ENCODE assay signal across 18 cellular contexts in the genomic region with DNA sequence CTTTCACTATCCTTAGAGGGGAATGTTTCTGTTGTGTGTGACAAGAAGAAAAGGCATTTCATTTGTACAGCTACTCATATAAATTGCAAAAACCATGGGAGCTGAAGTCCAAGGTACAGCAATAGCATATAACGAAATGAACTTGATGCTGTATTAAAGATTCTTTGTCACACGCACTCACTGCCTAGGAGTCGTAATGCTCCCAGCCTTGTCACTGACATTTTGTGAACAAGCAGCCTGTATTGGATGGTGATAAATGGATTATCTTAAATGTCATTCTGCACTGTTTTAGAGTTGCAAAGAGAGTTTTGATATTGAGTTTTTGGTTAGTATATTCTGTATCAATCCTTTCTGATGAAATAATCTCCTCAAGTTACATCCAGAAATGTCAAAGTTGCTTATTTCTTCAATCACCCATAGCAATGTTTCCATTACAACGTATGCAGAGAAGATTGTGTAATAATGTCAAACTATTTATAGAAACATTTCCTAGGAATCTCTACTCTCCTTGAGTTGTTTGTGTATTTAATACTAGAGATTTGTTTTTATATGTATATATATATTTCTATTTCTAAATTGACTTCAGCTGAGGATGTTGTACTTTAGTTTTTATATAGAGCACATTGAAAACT.
"Had no signal": no experiment of that assay in that cellular context is flagged by ENCODE, and none has a peak within 500 bp of the region (broad histone marks: within the 10 kb centered on the region; RNA-seq: fewer than 3 reads in every experiment).

No MANE protein-coding gene starts in this region.

- H3K27me3 Mint-ChIP-seq: activated CD8-positive, alpha-beta memory T cell treated with anti-CD3 and anti-CD28 coated beads, Interleukin-2, amount 10 ng/mL, durations not matched to agents 7 days and 5 days; activated T-cell treated with anti-CD3 and anti-CD28 coated beads, Interleukin-2, amount 50 U/mL, for 24 hours had no signal

- H3K9me3 Mint-ChIP-seq: activated naive CD4-positive, alpha-beta T cell treated with anti-CD3 and anti-CD28 coated beads, Interleukin-2, amount 50 U/mL, for 72 hours; activated T-cell treated with anti-CD3 and anti-CD28 coated beads, Interleukin-2, amount 50 U/mL, for 24 hours; natural killer cell had no signal

- H3K27ac ChIP-seq: cardiac muscle cell, heart left ventricle, left lung, upper lobe of left lung had no signal

- ATAC-seq: activated CD8-positive, alpha-beta memory T cell treated with anti-CD3 and anti-CD28 coated beads, Interleukin-2, amount 10 ng/mL, durations not matched to agents 7 days and 5 days; activated naive CD4-positive, alpha-beta T cell treated with anti-CD3 and anti-CD28 coated beads, Interleukin-2, amount 50 U/mL, for 72 hours; left lung; natural killer cell; right cardiac atrium had no signal

- H3K9me3 ChIP-seq: heart left ventricle, left lung, upper lobe of left lung had no signal

- H3K4me1 ChIP-seq: left lung, upper lobe of left lung had no signal

- H3K4me3 ChIP-seq: cardiac muscle cell, heart left ventricle, left lung, upper lobe of left lung had no signal

- H3K27ac Mint-ChIP-seq: activated CD8-positive, alpha-beta memory T cell treated with anti-CD3 and anti-CD28 coated beads, Interleukin-2, amount 10 ng/mL, durations not matched to agents 7 days and 5 days; activated naive CD4-positive, alpha-beta T cell treated with anti-CD3 and anti-CD28 coated beads, Interleukin-2, amount 50 U/mL, for 72 hours; activated T-cell treated with anti-CD3 and anti-CD28 coated beads, Interleukin-2, amount 50 U/mL, for 24 hours; natural killer cell had no signal

- FAIRE-seq: frontal cortex, keratinocyte had no signal

- H3K36me3 ChIP-seq: cardiac muscle cell, heart left ventricle, left lung, upper lobe of left lung had no signal

- H3K27me3 ChIP-seq: cardiac muscle cell, heart left ventricle, left lung, upper lobe of left lung had no signal

- H3K4me3 Mint-ChIP-seq: activated CD8-positive, alpha-beta memory T cell treated with anti-CD3 and anti-CD28 coated beads, Interleukin-2, amount 10 ng/mL, durations not matched to agents 7 days and 5 days; activated T-cell treated with anti-CD3 and anti-CD28 coated beads, Interleukin-2, amount 50 U/mL, for 24 hours; natural killer cell had no signal

- H3K36me3 Mint-ChIP-seq: activated CD8-positive, alpha-beta memory T cell treated with anti-CD3 and anti-CD28 coated beads, Interleukin-2, amount 10 ng/mL, durations not matched to agents 7 days and 5 days; activated naive CD4-positive, alpha-beta T cell treated with anti-CD3 and anti-CD28 coated beads, Interleukin-2, amount 50 U/mL, for 72 hours; natural killer cell had no signal

- DNase-seq: activated CD4-positive, alpha-beta T cell treated with anti-CD3 and anti-CD28 coated beads for 1 hour; activated CD4-positive, alpha-beta T cell treated with anti-CD3 and anti-CD28 coated beads, Interleukin-2, amount 50 U/mL, for 48 hours; activated CD8-positive, alpha-beta memory T cell treated with anti-CD3 and anti-CD28 coated beads, Interleukin-2, amount 10 ng/mL, durations not matched to agents 7 days and 5 days; activated effector memory CD4-positive, alpha-beta T cell treated with anti-CD3 and anti-CD28 coated beads, Interleukin-2, amount 50 U/mL, for 16 hours; activated T-cell treated with anti-CD3 and anti-CD28 coated beads, Interleukin-2, amount 50 U/mL, for 24 hours; cortex of kidney; effector memory CD4-positive, alpha-beta T cell; heart left ventricle; left lung; natural killer cell; right cardiac atrium; stimulated activated naive CD4-positive, alpha-beta T cell treated with Interleukin-2 at 50 U/mL for 16 hours; T-helper 9 cell; upper lobe of left lung had no signal

- H3K4me1 Mint-ChIP-seq: activated CD8-positive, alpha-beta memory T cell treated with anti-CD3 and anti-CD28 coated beads, Interleukin-2, amount 10 ng/mL, durations not matched to agents 7 days and 5 days had no signal
